32 cellular contexts compared by ENCODE assay signal in the genomic region with DNA sequence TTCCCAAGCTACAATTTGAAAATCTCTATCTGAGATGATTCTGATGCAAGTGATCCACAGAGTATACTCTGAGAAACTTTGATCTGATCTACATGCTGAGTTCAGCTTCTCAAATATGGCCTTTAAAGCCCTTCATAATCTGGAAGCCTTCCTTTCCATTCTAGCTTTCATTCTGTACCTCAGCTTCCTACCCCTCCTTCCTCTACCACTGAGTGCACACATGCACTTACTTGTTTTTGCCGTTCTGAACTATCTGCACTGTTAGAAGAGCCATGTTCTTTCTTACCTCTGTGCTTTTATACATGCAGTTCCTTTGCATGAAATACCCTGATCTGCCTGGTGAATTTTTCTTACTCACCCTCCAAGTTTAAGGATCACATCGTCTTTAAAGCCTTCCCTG. TPM values are rescaled to one million over a fixed set of nuclear protein-coding genes. Genes with fewer than 3 reads are reported as not detected.
DNase-seq lines count a peak whose midpoint lies in the region; ATAC-seq and TF ChIP-seq lines count a peak whose summit lies in the region.
"Had no signal": no experiment of that assay in that cellular context is flagged by ENCODE, and none has a peak within 500 bp of the region (broad histone marks: within the 10 kb centered on the region; RNA-seq: fewer than 3 reads in every experiment).

No MANE protein-coding gene starts in this region.

- POLR2A ChIA-PET in CD4-positive, alpha-beta memory T cell (lab: Charles Lee; ENCODE audit: partially characterized antibody): no interaction called here

- no peak for DNase-seq in T-helper 2 cell treated with Interferon-gamma antibody and Interleukin-4, amounts not matched to agents 5 μg/mL and 100 μg/mL, for 36 hours (ENCODE audit: low spot score)
- DNase-seq in T-helper 2 cell (no peak), naive B cell (no peak), HFFc6 (no peak), 8988T (no peak)
- DNase-seq in CD4-positive, alpha-beta memory T cell: no peak
- DNase-seq in activated T-helper 1 cell treated with anti-CD3 and anti-CD28 coated beads, Interleukin-12 subunit alpha, Interleukin-12 subunit beta, Interleukin-2, Interleukin-4 antibody, amounts not matched to agents 30 ng/mL and 10 ng/mL and 1 ng/mL, durations not matched to agents 14 hours and 24 hours and 36 hours (ENCODE audit: low spot score): no peak
- no peak for DNase-seq in activated effector memory CD4-positive, alpha-beta T cell treated with Interleukin-2 at 50 U/mL for 16 hours
- DNase-seq: activated CD4-positive, CD25-positive, alpha-beta regulatory T cell treated with anti-CD3 and anti-CD28 coated beads, Interleukin-2, amount 50 U/mL, for 72 hours; activated T-cell treated with anti-CD3 and anti-CD28 coated beads, Interleukin-2, amount 50 U/mL, for 4 hours; aorta; hypothalamus; Karpas-422; mammary epithelial cell; NCI-H1417; NCI-H2029; NCI-H2227 treated with DMSO at 0.1 percent for 48 hours; NCI-H526; NK-92 treated with Interleukin-12 subunit alpha and Interleukin-12 subunit beta, amount 100 ng/mL, for 24 hours; PC-3; posterior cingulate gyrus; stimulated activated CD4-positive, alpha-beta T cell treated with anti-CD3 and anti-CD28 coated beads, Interleukin-2, amount 100 ng/mL, for 48 hours; substantia nigra had no signal

- CTCF ChIA-PET in CD4-positive, alpha-beta memory T cell (lab: Charles Lee; ENCODE audit: partially characterized antibody): interaction anchor here (0.5 to 0.6 kb wide), 2 partner anchors 42 to 117 kb away, joined by 3 to 5 read pairs; no protein-coding TSS in a partner anchor

- H3K36me3 Mint-ChIP-seq in T-helper 2 cell treated with Interferon-gamma antibody and Interleukin-4, amounts not matched to agents 5 μg/mL and 100 μg/mL, for 36 hours (ENCODE audit: low read depth): peaks cover 34% of the 10 kb centered on the region
- peaks cover 25 to 47% of the 10 kb centered on the region in 2 donors for H3K36me3 Mint-ChIP-seq in CD4-positive, alpha-beta memory T cell
- H3K36me3 Mint-ChIP-seq in activated T-helper 1 cell treated with anti-CD3 and anti-CD28 coated beads, Interleukin-12 subunit alpha, Interleukin-12 subunit beta, Interleukin-2, Interleukin-4 antibody, amounts not matched to agents 30 ng/mL and 10 ng/mL and 1 ng/mL, durations not matched to agents 14 hours and 24 hours and 36 hours (ENCODE audit: low read depth): peaks cover 40% of the 10 kb centered on the region
- H3K36me3 Mint-ChIP-seq in naive B cell (peaks cover 11 to 15% of the 10 kb centered on the region in 2 donors), HFFc6 (ENCODE audit: low read depth) (no peaks in the 10 kb centered on the region)

- H3K27me3 ChIP-seq in CD4-positive, alpha-beta memory T cell (ENCODE audit: insufficient read depth, low read length): no peaks in the 10 kb centered on the region

- no peak for TF ChIP-seq CTCF in HFFc6 (IDR thresholded peaks at IDR 0.05)

- H3K4me1 ChIP-seq in CD4-positive, alpha-beta memory T cell (ENCODE audit: insufficient read depth, low read length): no peaks in the 10 kb centered on the region

- H3K36me3 ChIP-seq in CD4-positive, alpha-beta memory T cell (ENCODE audit: insufficient read depth, low read length): no peaks in the 10 kb centered on the region

- H3K4me3 Mint-ChIP-seq in T-helper 2 cell treated with Interferon-gamma antibody and Interleukin-4, amounts not matched to agents 5 μg/mL and 100 μg/mL, for 36 hours: no peak overlapping the region
- no peak overlapping the region for H3K4me3 Mint-ChIP-seq in CD4-positive, alpha-beta memory T cell
- no peak overlapping the region for H3K4me3 Mint-ChIP-seq in activated T-helper 1 cell treated with anti-CD3 and anti-CD28 coated beads, Interleukin-12 subunit alpha, Interleukin-12 subunit beta, Interleukin-2, Interleukin-4 antibody, amounts not matched to agents 30 ng/mL and 10 ng/mL and 1 ng/mL, durations not matched to agents 14 hours and 24 hours and 36 hours
- peak overlapping the region in 1 of 8 donors; percentile 24 for H3K4me3 Mint-ChIP-seq in naive B cell
- no peak overlapping the region for H3K4me3 Mint-ChIP-seq in HFFc6
- H3K4me3 Mint-ChIP-seq: activated T-cell treated with anti-CD3 and anti-CD28 coated beads, Interleukin-2, amount 50 U/mL, for 4 hours; GM23338; T-helper 1 cell treated with Interleukin-12 subunit alpha and Interleukin-12 subunit beta and Interleukin-4 antibody, amounts not matched to agents 30 μg/mL and 1 μg/mL, for 36 hours; type B pancreatic cell had no signal

- peaks cover 6% of the 10 kb centered on the region for H3K4me1 Mint-ChIP-seq in T-helper 2 cell treated with Interferon-gamma antibody and Interleukin-4, amounts not matched to agents 5 μg/mL and 100 μg/mL, for 36 hours (ENCODE audit: low read depth)
- H3K4me1 Mint-ChIP-seq in CD4-positive, alpha-beta memory T cell: peaks cover 0 to 7% (median 3%) of the 10 kb centered on the region in 4 donors
- peaks cover 12% of the 10 kb centered on the region for H3K4me1 Mint-ChIP-seq in activated T-helper 1 cell treated with anti-CD3 and anti-CD28 coated beads, Interleukin-12 subunit alpha, Interleukin-12 subunit beta, Interleukin-2, Interleukin-4 antibody, amounts not matched to agents 30 ng/mL and 10 ng/mL and 1 ng/mL, durations not matched to agents 14 hours and 24 hours and 36 hours (ENCODE audit: low read depth)
- H3K4me1 Mint-ChIP-seq in naive B cell (peaks cover 4 to 13% (median 10%) of the 10 kb centered on the region in 3 donors), HFFc6 (ENCODE audit: low read depth) (no peaks in the 10 kb centered on the region)
- H3K4me1 Mint-ChIP-seq: GM23338 had no signal

- no peaks in the 10 kb centered on the region for H3K9me3 ChIP-seq in CD4-positive, alpha-beta memory T cell (ENCODE audit: control insufficient read depth in 1 of 2, low read length in 2 of 2)

- no peak overlapping the region for H3K4me3 ChIP-seq in CD4-positive, alpha-beta memory T cell (ENCODE audit: low read length in 2 of 2)
- H3K4me3 ChIP-seq: GM23338, SK-N-MC had no signal

- intact Hi-C loops in CD4-positive, alpha-beta memory T cell (cut with micrococcal nuclease): no loop called here
- intact Hi-C loops in activated T-helper 1 cell treated with anti-CD3 and anti-CD28 coated beads, Interleukin-12 subunit alpha, Interleukin-12 subunit beta, Interleukin-2, Interleukin-4 antibody, amounts not matched to agents 30 ng/mL and 10 ng/mL and 1 ng/mL, durations not matched to agents 14 hours and 24 hours and 36 hours (cut with micrococcal nuclease): loop anchor here (2.0 kb wide), 1 partner anchor 16 kb away; no protein-coding TSS in a partner anchor

- no peaks in the 10 kb centered on the region for H3K27me3 Mint-ChIP-seq in T-helper 2 cell treated with Interferon-gamma antibody and Interleukin-4, amounts not matched to agents 5 μg/mL and 100 μg/mL, for 36 hours (ENCODE audit: low read depth)
- H3K27me3 Mint-ChIP-seq in CD4-positive, alpha-beta memory T cell: no peaks in the 10 kb centered on the region
- no peaks in the 10 kb centered on the region for H3K27me3 Mint-ChIP-seq in activated T-helper 1 cell treated with anti-CD3 and anti-CD28 coated beads, Interleukin-12 subunit alpha, Interleukin-12 subunit beta, Interleukin-2, Interleukin-4 antibody, amounts not matched to agents 30 ng/mL and 10 ng/mL and 1 ng/mL, durations not matched to agents 14 hours and 24 hours and 36 hours (ENCODE audit: insufficient read depth)
- H3K27me3 Mint-ChIP-seq in naive B cell (no peaks in the 10 kb centered on the region), HFFc6 (ENCODE audit: insufficient read depth) (no peaks in the 10 kb centered on the region)
- H3K27me3 Mint-ChIP-seq: type B pancreatic cell had no signal

- ATAC-seq in naive B cell (ENCODE audit: low read depth in 2 of 2): peak; percentile 16 to 27
- ATAC-seq: activated T-cell treated with anti-CD3 and anti-CD28 coated beads, Interleukin-2, amount 50 U/mL, for 4 hours; GM23338; HepG2; PC-3; sciatic nerve had no signal

- H3K27ac ChIP-seq in CD4-positive, alpha-beta memory T cell (ENCODE audit: low read depth, low read length): no peak overlapping the region
- H3K27ac ChIP-seq: 22Rv1, C4-2B, SK-N-MC had no signal

- peak overlapping the region; percentile 33 for H3K27ac Mint-ChIP-seq in T-helper 2 cell treated with Interferon-gamma antibody and Interleukin-4, amounts not matched to agents 5 μg/mL and 100 μg/mL, for 36 hours
- H3K27ac Mint-ChIP-seq in CD4-positive, alpha-beta memory T cell: peak overlapping the region in 4 of 7 donors; percentile 19 to 44 (median 26)
- H3K27ac Mint-ChIP-seq in activated T-helper 1 cell treated with anti-CD3 and anti-CD28 coated beads, Interleukin-12 subunit alpha, Interleukin-12 subunit beta, Interleukin-2, Interleukin-4 antibody, amounts not matched to agents 30 ng/mL and 10 ng/mL and 1 ng/mL, durations not matched to agents 14 hours and 24 hours and 36 hours: peak overlapping the region; percentile 51
- peak overlapping the region in 4 of 6 donors; percentile 26 to 64 (median 40) for H3K27ac Mint-ChIP-seq in naive B cell
- no peak overlapping the region for H3K27ac Mint-ChIP-seq in HFFc6
- H3K27ac Mint-ChIP-seq: activated naive CD4-positive, alpha-beta T cell treated with anti-CD3 and anti-CD28 coated beads, Interleukin-2, amount 50 U/mL, for 72 hours; GM23338; T-helper 1 cell treated with Interleukin-12 subunit alpha and Interleukin-12 subunit beta and Interleukin-4 antibody, amounts not matched to agents 30 μg/mL and 1 μg/mL, for 36 hours had no signal

- H3K9me3 Mint-ChIP-seq in T-helper 2 cell treated with Interferon-gamma antibody and Interleukin-4, amounts not matched to agents 5 μg/mL and 100 μg/mL, for 36 hours: no peaks in the 10 kb centered on the region
- no peaks in the 10 kb centered on the region for H3K9me3 Mint-ChIP-seq in CD4-positive, alpha-beta memory T cell
- no peaks in the 10 kb centered on the region for H3K9me3 Mint-ChIP-seq in activated T-helper 1 cell treated with anti-CD3 and anti-CD28 coated beads, Interleukin-12 subunit alpha, Interleukin-12 subunit beta, Interleukin-2, Interleukin-4 antibody, amounts not matched to agents 30 ng/mL and 10 ng/mL and 1 ng/mL, durations not matched to agents 14 hours and 24 hours and 36 hours
- H3K9me3 Mint-ChIP-seq in naive B cell (no peaks in the 10 kb centered on the region), HFFc6 (no peaks in the 10 kb centered on the region)
- H3K9me3 Mint-ChIP-seq: activated naive CD4-positive, alpha-beta T cell treated with anti-CD3 and anti-CD28 coated beads, Interleukin-2, amount 50 U/mL, for 72 hours; activated T-cell treated with anti-CD3 and anti-CD28 coated beads, Interleukin-2, amount 50 U/mL, for 4 hours; GM23338; T-helper 1 cell treated with Interleukin-12 subunit alpha and Interleukin-12 subunit beta and Interleukin-4 antibody, amounts not matched to agents 30 μg/mL and 1 μg/mL, for 36 hours; type B pancreatic cell had no signal

RNA-seq across cellular contexts. Expression of gene REL, which starts 25.0 kb away (rescaled TPM):
- 10 to 100 TPM; 26.5 to 28.0 TPM for total RNA-seq in CD4-positive, alpha-beta memory T cell
- 10 to 100 TPM in 1 of 2 donors, 1 to 10 TPM in 1; 3.8 to 12.3 TPM for polyA plus RNA-seq in CD4-positive, alpha-beta memory T cell
- total RNA-seq in activated T-helper 1 cell treated with anti-CD3 and anti-CD28 coated beads, Interleukin-12 subunit alpha, Interleukin-12 subunit beta, Interleukin-2, Interleukin-4 antibody, amounts not matched to agents 30 ng/mL and 10 ng/mL and 1 ng/mL, durations not matched to agents 14 hours and 24 hours and 36 hours: 93.6 and 97.2 TPM in 2 replicates
- polyA plus RNA-seq in naive B cell (ENCODE audit: low read depth in 6 of 6): 100 to 1,000 TPM in 3 of 6 donors, 10 to 100 TPM in 3; 30.1 to 125 (median 106) TPM
- total RNA-seq in HFFc6 (2021; fragmentation: NEBNext Ultra II Directional; extraction: Animal tissue kit (Norgen Biotek cat#: 25700)): 1 to 10 TPM; 2.5 to 3.9 (median 3.3) TPM

Comparison
In these comparisons a context has a peak if more than half of its experiments do, and no peak if none do; other contexts are left out.
1. RNA of gene REL, which starts 25.0 kb away (total RNA-seq): 93.6 to 97.2 TPM in activated T-helper 1 cell treated with anti-CD3 and anti-CD28 coated beads, Interleukin-12 subunit alpha, Interleukin-12 subunit beta, Interleukin-2, Interleukin-4 antibody, amounts not matched to agents 30 ng/mL and 10 ng/mL and 1 ng/mL, durations not matched to agents 14 hours and 24 hours and 36 hours and 26.5 to 28.0 TPM in CD4-positive, alpha-beta memory T cell; 2.5 to 3.9 TPM in HFFc6; every median in the first group is over 4 times any median in the second.